Comparison of ENCODE assay signal across 8 cellular contexts in the genomic region with DNA sequence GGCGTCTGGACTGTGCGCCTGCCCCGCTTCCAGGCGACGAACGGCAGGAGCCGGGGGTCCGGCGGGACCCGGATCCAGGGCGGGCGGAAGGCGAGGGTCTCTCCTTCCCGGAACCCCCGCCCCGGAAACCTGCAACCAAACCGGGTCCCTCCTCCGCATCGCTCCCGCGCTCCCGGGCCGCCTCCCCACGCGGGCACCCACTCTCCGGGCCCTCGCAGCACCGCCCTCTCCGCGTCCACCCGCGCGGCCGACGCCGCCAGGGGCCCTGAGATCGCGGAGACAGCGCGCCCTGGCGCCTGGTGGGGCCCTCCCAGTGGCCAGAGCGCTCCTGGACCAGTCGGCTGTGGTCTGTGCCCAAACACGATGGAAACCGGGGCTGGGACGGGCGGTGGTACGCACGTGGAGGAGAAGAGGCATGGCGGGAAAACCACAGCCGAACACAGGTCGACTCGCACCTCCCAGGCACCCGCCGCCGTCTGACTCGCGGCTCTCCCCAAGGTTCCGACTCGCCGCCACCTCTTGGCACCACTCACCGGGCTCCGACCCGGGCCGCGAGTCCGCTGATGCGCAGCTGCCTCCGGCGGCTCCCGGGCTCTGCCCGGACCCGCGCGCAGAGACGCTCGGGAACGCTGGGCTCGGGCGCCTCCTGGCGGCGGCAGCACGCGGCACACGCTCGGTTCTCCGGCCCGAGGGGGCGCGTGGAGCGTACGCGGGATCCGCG. TPM values are rescaled to one million over a fixed set of nuclear protein-coding genes. Genes with fewer than 3 reads are reported as not detected.
DNase-seq lines count a peak whose midpoint lies in the region; ATAC-seq and TF ChIP-seq lines count a peak whose summit lies in the region.

No MANE protein-coding gene starts in this region.

- no peaks in the 10 kb centered on the region for H3K36me3 ChIP-seq in fibroblast of lung (ENCODE audit: control insufficient read depth, insufficient read depth, low read length)

- peak overlapping the region; percentile 82 for H2AFZ ChIP-seq in fibroblast of lung (ENCODE audit: low read length)

- peaks cover 0 to 1% of the 10 kb centered on the region in 2 donors for H3K36me3 Mint-ChIP-seq in activated T-cell treated with anti-CD3 and anti-CD28 coated beads, Interleukin-2, amount 50 U/mL, for 72 hours (ENCODE audit: insufficient read depth in 2 of 2)
- no peaks in the 10 kb centered on the region for H3K36me3 Mint-ChIP-seq in natural killer cell treated with Interleukin-12 subunit alpha and Interleukin-12 subunit beta and Interleukin-15 and Interleukin-18, amount 100 ng/mL, for 72 hours

- no peaks in the 10 kb centered on the region for H3K9me3 ChIP-seq in fibroblast of lung (ENCODE audit: control insufficient read depth, insufficient read depth, low read depth, low read length)

- TF ChIP-seq CTCF in fibroblast of lung (conservative IDR thresholded peaks at IDR 0.05 in 1 of 2, IDR thresholded peaks at IDR 0.05 in 1 of 2; ENCODE audit: low read depth in 1 of 2, low read length in 2 of 2), result peak; percentile 39 to 59

- no peak overlapping the region for H3K27ac ChIP-seq in fibroblast of lung (ENCODE audit: insufficient read depth, low read length)

- peaks cover 44% of the 10 kb centered on the region for H3K4me1 Mint-ChIP-seq in activated T-cell treated with anti-CD3 and anti-CD28 coated beads, Interleukin-2, amount 50 U/mL, for 72 hours (ENCODE audit: low read depth)
- peaks cover 5 to 11% of the 10 kb centered on the region in 2 donors for H3K4me1 Mint-ChIP-seq in natural killer cell treated with Interleukin-12 subunit alpha and Interleukin-12 subunit beta and Interleukin-15 and Interleukin-18, amount 100 ng/mL, for 72 hours (ENCODE audit: low read depth in 2 of 2)

- H3K4me3 ChIP-seq in fibroblast of lung (replicated peaks in 1 of 4; ENCODE audit: control extremely low read depth in 1 of 4, insufficient read depth in 1 of 4, low read depth in 3 of 4, low read length in 4 of 4), result peak overlapping the region in 2 of 4 experiments; percentile 27 to 53

- ATAC-seq in GM18519 (IDR thresholded peaks at IDR 0.05; ENCODE audit: low FRiP score, unreplicated experiment) (peak; percentile 28), GM21529 (IDR thresholded peaks at IDR 0.05; ENCODE audit: unreplicated experiment) (no peak)
- peak; percentile 77 to 79 for ATAC-seq in activated T-cell treated with anti-CD3 and anti-CD28 coated beads, Interleukin-2, amount 50 U/mL, for 72 hours (replicated peaks in 1 of 2)
- ATAC-seq in natural killer cell treated with Interleukin-12 subunit alpha and Interleukin-12 subunit beta and Interleukin-15 and Interleukin-18, amount 100 ng/mL, for 72 hours, result peak; percentile 70 to 77
- peak; percentile 60 for ATAC-seq in stimulated activated naive CD8-positive, alpha-beta T cell treated with anti-CD3 and anti-CD28 coated beads, Interleukin-15, Interleukin-2, amounts not matched to agents 100 U/mL and 50 U/mL, for 24 hours

- H3K9me3 Mint-ChIP-seq in activated T-cell treated with anti-CD3 and anti-CD28 coated beads, Interleukin-2, amount 50 U/mL, for 72 hours, result no peaks in the 10 kb centered on the region
- H3K9me3 Mint-ChIP-seq in natural killer cell treated with Interleukin-12 subunit alpha and Interleukin-12 subunit beta and Interleukin-15 and Interleukin-18, amount 100 ng/mL, for 72 hours, result no peaks in the 10 kb centered on the region

- no peaks in the 10 kb centered on the region for H4K20me1 ChIP-seq in fibroblast of lung (ENCODE audit: control insufficient read depth, extremely low read depth, insufficient read depth, low read length)

- DNase-seq in NCI-H2196 treated with DMSO at 0.1 percent for 48 hours (lab: John Stamatoyannopoulos, UW; ENCODE audit: unreplicated experiment) (peak; percentile 31), fibroblast of lung (ENCODE audit: low read depth in 2 of 2) (peak; percentile 38 to 39), NCI-H1930 (lab: John Stamatoyannopoulos, UW) (no peak)
- DNase-seq in activated T-cell treated with anti-CD3 and anti-CD28 coated beads, Interleukin-2, amount 50 U/mL, for 72 hours, result peak; percentile 76 to 87
- no peak for DNase-seq in natural killer cell treated with Interleukin-12 subunit alpha and Interleukin-12 subunit beta and Interleukin-15 and Interleukin-18, amount 100 ng/mL, for 72 hours (ENCODE audit: low spot score)
- DNase-seq in stimulated activated naive CD8-positive, alpha-beta T cell treated with anti-CD3 and anti-CD28 coated beads, Interleukin-15, Interleukin-2, amounts not matched to agents 100 U/mL and 50 U/mL, for 24 hours, result peak; percentile 84

- peaks cover 5% of the 10 kb centered on the region for H3K4me1 ChIP-seq in fibroblast of lung (ENCODE audit: control insufficient read depth, extremely low read depth, insufficient read depth, low read length)

- H3K4me2 ChIP-seq in fibroblast of lung (ENCODE audit: extremely low read depth, insufficient read depth, low read length), result peak overlapping the region; percentile 48

- no peaks in the 10 kb centered on the region for H3K79me2 ChIP-seq in fibroblast of lung (ENCODE audit: control insufficient read depth, insufficient read depth, low read length)

- no peak overlapping the region for H3K9ac ChIP-seq in fibroblast of lung (ENCODE audit: insufficient read depth, low read length)

- H3K27ac Mint-ChIP-seq in activated T-cell treated with anti-CD3 and anti-CD28 coated beads, Interleukin-2, amount 50 U/mL, for 72 hours, result no peak overlapping the region
- no peak overlapping the region for H3K27ac Mint-ChIP-seq in natural killer cell treated with Interleukin-12 subunit alpha and Interleukin-12 subunit beta and Interleukin-15 and Interleukin-18, amount 100 ng/mL, for 72 hours

- H3K4me3 Mint-ChIP-seq in activated T-cell treated with anti-CD3 and anti-CD28 coated beads, Interleukin-2, amount 50 U/mL, for 72 hours, result peak overlapping the region; percentile 74 to 80
- H3K4me3 Mint-ChIP-seq in natural killer cell treated with Interleukin-12 subunit alpha and Interleukin-12 subunit beta and Interleukin-15 and Interleukin-18, amount 100 ng/mL, for 72 hours, result peak overlapping the region; percentile 62

- H3K27me3 ChIP-seq in fibroblast of lung (ENCODE audit: control insufficient read depth, insufficient read depth, low read length), result peaks cover 30% of the 10 kb centered on the region

- peaks cover 61% of the 10 kb centered on the region for H3K27me3 Mint-ChIP-seq in activated T-cell treated with anti-CD3 and anti-CD28 coated beads, Interleukin-2, amount 50 U/mL, for 72 hours (ENCODE audit: low read depth)
- H3K27me3 Mint-ChIP-seq in natural killer cell treated with Interleukin-12 subunit alpha and Interleukin-12 subunit beta and Interleukin-15 and Interleukin-18, amount 100 ng/mL, for 72 hours, result peaks cover 50 to 60% of the 10 kb centered on the region in 2 donors

RNA-seq across cellular contexts. Expression of gene NKX2-2, which starts 7.9 kb away (rescaled TPM):
- not detected for total RNA-seq in activated T-cell treated with anti-CD3 and anti-CD28 coated beads, Interleukin-2, amount 50 U/mL, for 72 hours
- not detected in 2 replicates for total RNA-seq in fibroblast of lung
- polyA plus RNA-seq in fibroblast of lung, result not detected in 2 replicates
- polyA plus RNA-seq in fibroblast of lung (2012), result not detected in 2 replicates
- not detected in 2 replicates for polyA minus RNA-seq in fibroblast of lung (ENCODE audit: low replicate concordance)
- total RNA-seq in natural killer cell treated with Interleukin-12 subunit alpha and Interleukin-12 subunit beta and Interleukin-15 and Interleukin-18, amount 100 ng/mL, for 72 hours, result not detected

Comparison
In these comparisons a context has a peak if more than half of its experiments do, and no peak if none do; other contexts are left out.
1. DNase-seq: peak in NCI-H2196 treated with DMSO at 0.1 percent for 48 hours (single experiment), activated T-cell treated with anti-CD3 and anti-CD28 coated beads, Interleukin-2, amount 50 U/mL, for 72 hours (2 of 2), fibroblast of lung (2 of 2) and stimulated activated naive CD8-positive, alpha-beta T cell treated with anti-CD3 and anti-CD28 coated beads, Interleukin-15, Interleukin-2, amounts not matched to agents 100 U/mL and 50 U/mL, for 24 hours (single experiment); none in natural killer cell treated with Interleukin-12 subunit alpha and Interleukin-12 subunit beta and Interleukin-15 and Interleukin-18, amount 100 ng/mL, for 72 hours (single experiment) and NCI-H1930 (0 of 2).